In the genomic region with DNA sequence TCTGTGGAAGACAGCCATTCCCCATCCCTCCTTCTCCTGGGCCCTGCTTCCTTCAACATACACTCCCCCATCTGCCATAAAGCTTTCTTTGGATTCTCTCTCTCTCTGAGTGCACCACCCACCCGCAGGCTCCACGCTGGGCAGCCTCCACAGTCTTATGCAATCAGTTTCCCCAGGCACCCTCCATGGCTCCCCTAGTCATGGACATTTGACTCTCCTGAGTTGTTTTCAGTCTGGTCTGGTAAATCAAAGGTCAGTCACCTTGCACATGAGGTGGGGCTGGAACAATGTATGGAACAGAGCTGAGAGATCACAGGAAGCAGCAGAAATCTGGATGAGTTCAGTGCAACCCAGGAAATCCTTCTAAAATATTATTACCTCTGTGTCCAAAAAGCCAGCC, we compare ENCODE assay signal across 30 cellular contexts.
"Had no signal": no experiment of that assay in that cellular context is flagged by ENCODE, and none has a peak within 500 bp of the region (broad histone marks: within the 10 kb centered on the region; RNA-seq: fewer than 3 reads in every experiment).

No MANE protein-coding gene starts in this region.

- H3K27me3 ChIP-seq: neural progenitor cell, pancreas, sigmoid colon, testis, thyroid gland, transverse colon, upper lobe of left lung had no signal

- H3K4me1 Mint-ChIP-seq: immature natural killer cell, mesothelial cell of epicardium, naive B cell, natural killer cell, neural progenitor cell had no signal

- H3K27ac ChIP-seq: left lung, lower lobe of right lung, neural progenitor cell, neutrophil, pancreas, prostate gland, sigmoid colon, stomach, testis, thyroid gland, transverse colon, upper lobe of left lung had no signal

- DNase-seq: hypothalamus; immature natural killer cell; kidney; left colon; left lung; lower lobe of right lung; mesendoderm; naive B cell; natural killer cell; nephron progenitor cell; pancreas; retina; right cardiac atrium; sigmoid colon; stimulated activated CD4-positive, alpha-beta T cell treated with anti-CD3 and anti-CD28 coated beads, Interleukin-1b, Interleukin-23, amount 100 ng/mL, for 48 hours; stimulated activated CD4-positive, alpha-beta T cell treated with anti-CD3 and anti-CD28 coated beads, Interleukin-2, amount 100 ng/mL, for 48 hours; stimulated activated CD4-positive, alpha-beta T cell treated with anti-CD3 and anti-CD28 coated beads, Interleukin-4, amount 100 ng/mL, for 4 hours; stimulated activated CD8-positive, alpha-beta memory T cell treated with anti-CD3 and anti-CD28 coated beads, Interleukin-4, amount 100 ng/mL, for 48 hours; stimulated activated naive CD8-positive, alpha-beta T cell treated with anti-CD3 and anti-CD28 coated beads, Interleukin-15, Interleukin-2, amounts not matched to agents 100 U/mL and 50 U/mL, for 24 hours; stomach; testis; thyroid gland; transverse colon; upper lobe of left lung had no signal

- H3K4me1 ChIP-seq: left lung, lower lobe of right lung, neural progenitor cell, pancreas, prostate gland, sigmoid colon, stomach, testis, thyroid gland, transverse colon, upper lobe of left lung had no signal

- H3K4me3 Mint-ChIP-seq: immature natural killer cell; mesothelial cell of epicardium; natural killer cell; nephron progenitor cell; neural progenitor cell; stimulated activated memory B cell treated with anti-CD40 and anti-IgM and Interleukin-4, amounts not matched to agents 10 μg/mL and 1 μg/mL and 100 μg/mL, for 72 hours had no signal

- H3K27ac Mint-ChIP-seq: immature natural killer cell; mesothelial cell of epicardium; naive B cell; natural killer cell; nephron progenitor cell; neural progenitor cell; stimulated activated memory B cell treated with anti-CD40 and anti-IgM and Interleukin-4, amounts not matched to agents 10 μg/mL and 1 μg/mL and 100 μg/mL, for 72 hours had no signal

- H3K4me3 ChIP-seq: left lung, lower lobe of right lung, neural progenitor cell, pancreas, prostate gland, sigmoid colon, smooth muscle cell, stomach, testis, thyroid gland, transverse colon, upper lobe of left lung had no signal

- H3K9me3 ChIP-seq: left lung, lower lobe of right lung, neutrophil, pancreas, prostate gland, sigmoid colon, stomach, testis, thyroid gland, transverse colon, upper lobe of left lung had no signal

- ATAC-seq: left colon; left lung; lower lobe of right lung; natural killer cell; pancreas; right cardiac atrium; stimulated activated memory B cell treated with anti-CD40 and anti-IgM and Interleukin-4, amounts not matched to agents 10 μg/mL and 1 μg/mL and 100 μg/mL, for 72 hours; stimulated activated naive CD8-positive, alpha-beta T cell treated with anti-CD3 and anti-CD28 coated beads, Interleukin-15, Interleukin-2, amounts not matched to agents 100 U/mL and 50 U/mL, for 24 hours had no signal

- H3K4me2 ChIP-seq: neural progenitor cell, smooth muscle cell had no signal

- H3K9ac ChIP-seq: neural progenitor cell had no signal

- H3K36me3 ChIP-seq: left lung, lower lobe of right lung, neural progenitor cell, neutrophil, pancreas, prostate gland, sigmoid colon, stomach, thyroid gland, transverse colon, upper lobe of left lung had no signal

- H2AFZ ChIP-seq: neural progenitor cell had no signal

- H3K9me3 Mint-ChIP-seq: immature natural killer cell; mesothelial cell of epicardium; natural killer cell; nephron progenitor cell; stimulated activated memory B cell treated with anti-CD40 and anti-IgM and Interleukin-4, amounts not matched to agents 10 μg/mL and 1 μg/mL and 100 μg/mL, for 72 hours had no signal

- H3K36me3 Mint-ChIP-seq: immature natural killer cell; mesothelial cell of epicardium; naive B cell; natural killer cell; neural progenitor cell; stimulated activated memory B cell treated with anti-CD40 and anti-IgM and Interleukin-4, amounts not matched to agents 10 μg/mL and 1 μg/mL and 100 μg/mL, for 72 hours had no signal
